ENCODE assay signal across 8 cellular contexts in the genomic region with DNA sequence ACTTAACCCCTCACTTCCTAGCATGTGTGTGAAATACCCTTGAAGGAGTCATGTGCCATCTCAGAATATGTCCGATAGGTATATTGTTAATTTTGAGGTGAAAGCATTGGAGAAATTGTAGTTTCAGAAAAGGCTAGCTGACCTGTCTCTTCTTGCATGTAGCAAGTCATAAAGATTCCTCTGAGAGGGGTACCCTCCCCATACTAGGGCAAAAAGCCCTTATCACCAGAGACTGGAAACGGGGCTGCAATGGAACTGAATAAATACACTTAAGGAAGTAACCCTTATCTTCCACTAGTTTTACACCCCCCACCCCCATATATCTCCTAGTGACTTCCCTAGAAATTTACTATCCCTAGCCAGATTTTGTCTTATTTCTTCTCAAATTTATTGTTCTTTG. TPM values are rescaled to one million over a fixed set of nuclear protein-coding genes. Genes with fewer than 3 reads are reported as not detected.
A peak's percentile ranks its signal among the peaks of the same experiment; 100 is the strongest.
DNase-seq lines count a peak whose midpoint lies in the region; ATAC-seq and TF ChIP-seq lines count a peak whose summit lies in the region.

No MANE protein-coding gene starts in this region.

- peak overlapping the region; percentile 72 to 78 for H3K4me3 ChIP-seq in muscle layer of colon (ENCODE audit: low read depth in 1 of 2, low read length in 2 of 2)

- DNase-seq in stimulated activated naive CD8-positive, alpha-beta T cell treated with anti-CD3 and anti-CD28 coated beads, Interleukin-15, Interleukin-2, amounts not matched to agents 100 U/mL and 50 U/mL, for 24 hours, result no peak
- DNase-seq in MCF 10A (ENCODE audit: unreplicated experiment) (no peak), HPDE6-E6E7 (ENCODE audit: extremely low spot score) (no peak), cortex of kidney (lab: John Stamatoyannopoulos, UW) (no peak)

- H3K4me1 Mint-ChIP-seq in stimulated activated naive CD8-positive, alpha-beta T cell treated with anti-CD3 and anti-CD28 coated beads, Interleukin-15, Interleukin-2, amounts not matched to agents 100 ng/mL and 50 ng/mL, for 24 hours (ENCODE audit: low read depth), result peaks cover 30% of the 10 kb centered on the region
- peaks cover 37% of the 10 kb centered on the region for H3K4me1 Mint-ChIP-seq in MCF 10A (ENCODE audit: insufficient read depth, unreplicated experiment)

- H3K4me1 ChIP-seq in muscle layer of colon (ENCODE audit: insufficient read depth, low read length), result peaks cover 16% of the 10 kb centered on the region

- no peaks in the 10 kb centered on the region for H3K9me3 Mint-ChIP-seq in stimulated activated naive CD8-positive, alpha-beta T cell treated with anti-CD3 and anti-CD28 coated beads, Interleukin-15, Interleukin-2, amounts not matched to agents 100 ng/mL and 50 ng/mL, for 24 hours
- H3K9me3 Mint-ChIP-seq in MCF 10A (ENCODE audit: unreplicated experiment), result no peaks in the 10 kb centered on the region

- no peaks in the 10 kb centered on the region for H3K27me3 ChIP-seq in muscle layer of colon (ENCODE audit: control insufficient read depth in 1 of 2, insufficient read depth in 2 of 2, low read length in 2 of 2)

- peak overlapping the region; percentile 28 for H3K27ac Mint-ChIP-seq in stimulated activated naive CD8-positive, alpha-beta T cell treated with anti-CD3 and anti-CD28 coated beads, Interleukin-15, Interleukin-2, amounts not matched to agents 100 ng/mL and 50 ng/mL, for 24 hours
- peak overlapping the region; percentile 97 for H3K27ac Mint-ChIP-seq in MCF 10A (ENCODE audit: low read depth, unreplicated experiment)

- CTCF ChIA-PET in MCF 10A (lab: Yijun Ruan, JAX), result no interaction called here

- H3K9me3 ChIP-seq in muscle layer of colon (ENCODE audit: low read length), result no peaks in the 10 kb centered on the region

- BruUV-seq in MCF 10A (replicated peaks; lab: Mats Ljungman, UMichigan), result TSS peak; percentile 31

- H3K27ac ChIP-seq in muscle layer of colon (ENCODE audit: low read depth, low read length), result peak overlapping the region; percentile 80

- H3K27me3 Mint-ChIP-seq in stimulated activated naive CD8-positive, alpha-beta T cell treated with anti-CD3 and anti-CD28 coated beads, Interleukin-15, Interleukin-2, amounts not matched to agents 100 ng/mL and 50 ng/mL, for 24 hours, result no peaks in the 10 kb centered on the region
- H3K27me3 Mint-ChIP-seq in MCF 10A (ENCODE audit: insufficient read depth, unreplicated experiment), result no peaks in the 10 kb centered on the region

- H3K4me3 Mint-ChIP-seq in stimulated activated naive CD8-positive, alpha-beta T cell treated with anti-CD3 and anti-CD28 coated beads, Interleukin-15, Interleukin-2, amounts not matched to agents 100 ng/mL and 50 ng/mL, for 24 hours, result peak overlapping the region; percentile 99
- peak overlapping the region; percentile 97 for H3K4me3 Mint-ChIP-seq in MCF 10A (ENCODE audit: unreplicated experiment)

- POLR2A ChIA-PET in MCF 10A (lab: Yijun Ruan, JAX), result interaction anchor here (0.8 to 3.1 kb wide), 7 partner anchors 27 to 173 kb away, joined by 3 to 44 read pairs (median 5); a partner anchor contains a TSS

- H3K36me3 Mint-ChIP-seq in stimulated activated naive CD8-positive, alpha-beta T cell treated with anti-CD3 and anti-CD28 coated beads, Interleukin-15, Interleukin-2, amounts not matched to agents 100 ng/mL and 50 ng/mL, for 24 hours (ENCODE audit: low read depth), result peaks cover 17% of the 10 kb centered on the region
- H3K36me3 Mint-ChIP-seq in MCF 10A (ENCODE audit: insufficient read depth, unreplicated experiment), result peaks cover 81% of the 10 kb centered on the region

- TF ChIP-seq CTCF in MCF 10A (IDR thresholded peaks at IDR 0.05; ENCODE audit: unreplicated experiment), result no peak

- no peak for ATAC-seq in stimulated activated naive CD8-positive, alpha-beta T cell treated with anti-CD3 and anti-CD28 coated beads, Interleukin-15, Interleukin-2, amounts not matched to agents 100 U/mL and 50 U/mL, for 24 hours
- ATAC-seq in GM21515 (IDR thresholded peaks at IDR 0.05; ENCODE audit: unreplicated experiment), result no peak
- no peak for ATAC-seq in GM18867 (IDR thresholded peaks at IDR 0.05; ENCODE audit: unreplicated experiment)

- intact Hi-C loops in MCF 10A (cut with micrococcal nuclease), result loop anchor here (2.0 kb wide), 1 partner anchor 151 kb away; a partner anchor contains a TSS

- H3K9ac ChIP-seq in muscle layer of colon (ENCODE audit: low read length), result peak overlapping the region; percentile 27

- H3K36me3 ChIP-seq in muscle layer of colon (ENCODE audit: insufficient read depth, low read length), result peaks cover 33% of the 10 kb centered on the region

RNA-seq across cellular contexts. Expression of a gene that starts 1.8 kb away (rescaled TPM):
- 141 and 180 TPM in 2 replicates for total RNA-seq in MCF 10A (2022)

RNA-seq across cellular contexts. Expression of a gene that starts 6.8 kb away (rescaled TPM):
- 81.8 and 99.8 TPM in 2 replicates for total RNA-seq in MCF 10A (2022)

RNA-seq across cellular contexts. Expression of a gene that starts 28.3 kb away (rescaled TPM):
- 1.7 and 1.8 TPM in 2 replicates for total RNA-seq in MCF 10A (2022)

RNA-seq across cellular contexts. Expression of a gene that starts 30.7 kb away (rescaled TPM):
- total RNA-seq in MCF 10A (2022), result 9.0 and 11.2 TPM in 2 replicates

RNA-seq across cellular contexts. Expression of a gene that starts 45.3 kb away (rescaled TPM):
- 1.8 and 2.6 TPM in 2 replicates for total RNA-seq in MCF 10A (2022)
